ENCODE assay signal across 9 cellular contexts in the genomic region with DNA sequence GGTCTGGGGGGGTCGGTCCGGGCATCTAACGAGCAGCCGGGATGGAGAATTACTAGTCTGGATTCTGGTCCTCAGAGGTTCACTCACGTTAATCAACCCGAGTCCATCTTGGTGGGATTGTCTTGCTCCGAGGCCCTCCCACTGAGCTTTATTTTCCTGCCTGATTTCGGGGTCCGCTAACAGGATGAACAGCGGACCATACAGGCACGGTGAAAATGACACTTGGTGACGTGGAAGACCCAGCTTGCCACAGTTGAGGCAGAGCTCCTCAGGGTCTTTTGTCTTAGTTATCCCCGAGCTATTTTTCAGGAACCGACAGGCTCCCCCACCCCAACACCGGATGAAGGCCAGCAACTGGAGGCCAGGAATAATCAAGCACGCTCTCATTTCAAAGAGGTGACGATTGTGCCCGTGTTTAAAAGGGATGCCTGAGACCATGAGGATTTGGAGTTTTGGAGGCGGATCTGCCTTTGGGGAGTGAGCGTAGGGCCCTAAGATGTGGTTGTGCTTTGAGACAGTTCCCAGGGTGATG. TPM values are rescaled to one million over a fixed set of nuclear protein-coding genes. Genes with fewer than 3 reads are reported as not detected.
DNase-seq lines count a peak whose midpoint lies in the region; ATAC-seq and FAIRE-seq lines count a peak whose summit lies in the region.
"Had no signal": no experiment of that assay in that cellular context is flagged by ENCODE, and none has a peak within 500 bp of the region (broad histone marks: within the 10 kb centered on the region; RNA-seq: fewer than 3 reads in every experiment).

No MANE protein-coding gene starts in this region.

- peak; percentile 53 for DNase-seq in cerebellar cortex (ENCODE audit: low spot score)
- DNase-seq in left lobe of liver (ENCODE audit: low spot score): no peak
- peak in 29 of 49 donors; percentile 1 to 75 (median 33) for DNase-seq in substantia nigra (lab: John Stamatoyannopoulos, UW)
- DNase-seq in RCC 7860 (ENCODE audit: low spot score): no peak

- H3K4me3 ChIP-seq in GM08714 (ENCODE audit: low read length): peak overlapping the region; percentile 39; the same call in 1 of the 2 replicates

- no peak for FAIRE-seq in RCC 7860 (lab: Jason Lieb, UNC)

- peak overlapping the region; percentile 80 for H3K27ac ChIP-seq in substantia nigra (ENCODE audit: low read depth, low read length, poor library complexity, severe bottlenecking)

- ATAC-seq in HG03342 (IDR thresholded peaks at IDR 0.05; ENCODE audit: unreplicated experiment) (peak; percentile 11), left lobe of liver (peak; percentile 9), GM19328 (IDR thresholded peaks at IDR 0.05; ENCODE audit: unreplicated experiment) (no peak), GM21390 (IDR thresholded peaks at IDR 0.05; ENCODE audit: unreplicated experiment) (no peak)

RNA-seq across cellular contexts. Expression of a gene that starts 0.5 kb away (rescaled TPM):
- not detected for total RNA-seq in left lobe of liver
- total RNA-seq: NCI-H460 had no signal

RNA-seq across cellular contexts. Expression of a gene that starts 45.2 kb away (rescaled TPM):
- total RNA-seq in left lobe of liver: 77.5 TPM

Comparison
In these comparisons a context has a peak if more than half of its experiments do, and no peak if none do; other contexts are left out.
1. ATAC-seq: peak in HG03342 (single experiment) and left lobe of liver (single experiment); none in GM19328 (single experiment) and GM21390 (single experiment).
2. DNase-seq: peak in cerebellar cortex (single experiment) and substantia nigra (29 of 49); none in left lobe of liver (single experiment) and RCC 7860 (single experiment).